Comparison of ENCODE assay signal across 8 cellular contexts in genomic region chr1:109213345-109213823, GRCh38. TPM values are rescaled to one million over a fixed set of nuclear protein-coding genes. Genes with fewer than 3 reads are reported as not detected.
DNase-seq lines count a peak whose midpoint lies in the region; ATAC-seq and TF ChIP-seq lines count a peak whose summit lies in the region.

No MANE protein-coding gene starts in this region.

- peak overlapping the region; percentile 98 for H3K27ac Mint-ChIP-seq in activated B cell treated with CpG ODN at 0.5 μM for 24 hours

- CTCF ChIA-PET in activated B cell treated with CpG ODN at 0.5 μM for 24 hours (lab: Charles Lee) = interaction anchor here (0.8 kb wide), 1 partner anchor 123 kb away, joined by 3 read pairs; the partner anchor contains the start of gene TMEM167B

- peak; percentile 51 for DNase-seq in NCI-H510A treated with DMSO at 0.1 percent for 48 hours (lab: John Stamatoyannopoulos, UW)
- no peak for DNase-seq in NCI-H510A (lab: John Stamatoyannopoulos, UW)
- DNase-seq in activated B cell treated with CpG ODN at 0.5 μM for 24 hours = no peak
- DNase-seq in stomach = no peak
- DNase-seq in NOMO-1 treated with dmso at 0.1 percent for 144 hours (lab: John Stamatoyannopoulos, UW; ENCODE audit: unreplicated experiment) = no peak
- DNase-seq in amniotic stem cell (lab: John Stamatoyannopoulos, UW) = no peak

- H3K4me1 ChIP-seq in stomach = peaks cover 21 to 52% (median 41%) of the 10 kb centered on the region in 4 donors

- no peaks in the 10 kb centered on the region for H3K9me3 Mint-ChIP-seq in activated B cell treated with CpG ODN at 0.5 μM for 24 hours

- peaks cover 32% of the 10 kb centered on the region for H3K36me3 Mint-ChIP-seq in activated B cell treated with CpG ODN at 0.5 μM for 24 hours (ENCODE audit: low read depth)

- no peaks in the 10 kb centered on the region for H3K27me3 Mint-ChIP-seq in activated B cell treated with CpG ODN at 0.5 μM for 24 hours

- peak; percentile 11 for TF ChIP-seq EP300 in stomach (IDR thresholded peaks at IDR 0.05)

- TF ChIP-seq CTCF in activated B cell treated with CpG ODN at 0.5 μM for 24 hours (IDR thresholded peaks at IDR 0.05) (no peak), stomach (IDR thresholded peaks at IDR 0.05) (no peak)

- peak overlapping the region; percentile 100 for H3K4me3 Mint-ChIP-seq in activated B cell treated with CpG ODN at 0.5 μM for 24 hours

- POLR2A ChIA-PET in activated B cell treated with CpG ODN at 0.5 μM for 24 hours (lab: Charles Lee) = interaction anchor here (0.5 to 3.9 kb wide), 14 partner anchors 10 to 1309 kb away, joined by 3 to 58 read pairs (median 7); partner anchors contain the start of genes ATXN7L2, CLCC1, PRPF38B and PSMA5

- H3K27ac ChIP-seq in stomach = peak overlapping the region; percentile 77 to 96 (median 93)

- peaks cover 0 to 3% (median 0%) of the 10 kb centered on the region in 4 donors for H3K36me3 ChIP-seq in stomach

- no peak for TF ChIP-seq POLR2A in stomach (IDR thresholded peaks at IDR 0.05)

- ATAC-seq in activated B cell treated with CpG ODN at 0.5 μM for 24 hours (ENCODE audit: low read depth) (no peak), GM19395 (IDR thresholded peaks at IDR 0.05; ENCODE audit: unreplicated experiment) (no peak)

- intact Hi-C loops in activated B cell treated with CpG ODN at 0.5 μM for 24 hours (cut with micrococcal nuclease) (loop anchor here (1.0 to 5.0 kb wide), 6 partner anchors 20 to 467 kb away; partner anchors contain the start of genes CLCC1, ELAPOR1, STXBP3 and WDR47), stomach (cut with DNase I; ENCODE audit: low total_unique reads) (no loop called here)

- WGBS in stomach, 5 donors = 25 to 42% (median 28%) methylated on average over 7 to 10 of the region's 10 CpGs

- no peaks in the 10 kb centered on the region for H3K27me3 ChIP-seq in stomach

- H3K4me3 ChIP-seq in iPS-11a (ENCODE audit: low read depth, low read length) (peak overlapping the region; percentile 98), stomach (peak overlapping the region; percentile 80 to 96 (median 86))

- no peaks in the 10 kb centered on the region for H3K9me3 ChIP-seq in stomach

- H3K4me1 Mint-ChIP-seq in activated B cell treated with CpG ODN at 0.5 μM for 24 hours = peaks cover 36% of the 10 kb centered on the region

RNA-seq across cellular contexts. Expression of gene SARS1, which starts 0.3 kb away (rescaled TPM):
- total RNA-seq in activated B cell treated with CpG ODN at 0.5 μM for 24 hours = 182 and 188 TPM in 2 replicates
- total RNA-seq in stomach = 100 to 1,000 TPM in 4 of 5 donors, 10 to 100 TPM in 1; 80.8 to 127 (median 117) TPM
- 100 to 1,000 TPM in 2 of 3 donors, 10 to 100 TPM in 1; 95.6 to 232 (median 100) TPM for polyA plus RNA-seq in stomach

RNA-seq across cellular contexts. Expression of gene CELSR2, which starts 36.0 kb away (rescaled TPM):
- total RNA-seq in activated B cell treated with CpG ODN at 0.5 μM for 24 hours (0.81 and 1.1 TPM in 2 replicates), stomach (10 to 100 TPM in 1 of 5 donors, 1 to 10 TPM in 4; 3.5 to 18.7 (median 7.2) TPM)
- polyA plus RNA-seq in stomach = 1 to 10 TPM in 2 of 3 donors, under 1 TPM in 1; 0.76 to 8.7 (median 1.5) TPM
